ENCODE assay signal across 14 cellular contexts in the genomic region with DNA sequence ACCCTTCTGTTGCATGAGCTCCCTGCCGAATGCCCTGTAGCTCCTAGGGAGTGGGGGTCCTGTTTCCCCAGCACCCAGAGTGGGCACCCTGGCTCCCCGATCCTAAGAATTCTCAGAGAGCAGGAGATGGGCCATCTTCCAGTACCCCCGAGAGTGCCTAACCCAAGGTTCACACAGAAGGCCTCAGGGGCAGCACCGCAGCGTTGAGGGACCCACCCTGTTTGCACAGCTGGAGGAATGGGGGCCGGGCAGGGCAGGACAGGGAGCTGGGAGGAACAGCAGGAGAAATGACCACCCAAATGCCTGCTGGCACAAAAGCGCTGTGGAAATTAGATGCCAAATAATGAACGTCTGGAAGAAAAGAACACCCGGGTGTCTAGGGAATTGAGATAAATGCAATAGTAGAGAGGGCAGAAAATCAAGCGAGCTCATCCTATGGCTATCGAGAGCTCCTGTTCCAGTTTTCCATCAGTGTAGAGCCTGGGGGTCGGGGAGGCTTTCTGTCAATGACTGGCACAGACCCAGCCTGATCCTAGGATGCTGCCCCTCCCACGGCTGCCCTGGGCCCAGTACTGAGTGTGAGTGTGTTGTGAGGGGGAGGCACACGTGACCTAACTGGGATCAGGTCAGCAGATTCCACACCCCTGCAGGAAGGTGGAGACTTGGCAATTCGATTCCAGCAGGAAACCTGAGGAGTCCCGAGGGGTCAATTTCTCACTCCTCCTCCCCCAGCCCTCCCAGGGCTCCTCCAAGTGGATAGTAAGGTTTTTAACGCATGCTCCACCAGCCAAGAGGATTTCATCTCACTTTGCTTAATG. TPM values are rescaled to one million over a fixed set of nuclear protein-coding genes. Genes with fewer than 3 reads are reported as not detected.
A peak's percentile ranks its signal among the peaks of the same experiment; 100 is the strongest.
DNase-seq lines count a peak whose midpoint lies in the region; ATAC-seq, FAIRE-seq and TF ChIP-seq lines count a peak whose summit lies in the region.
"Had no signal": no experiment of that assay in that cellular context is flagged by ENCODE, and none has a peak within 500 bp of the region (broad histone marks: within the 10 kb centered on the region; RNA-seq: fewer than 3 reads in every experiment).

No MANE protein-coding gene starts in this region.

- ATAC-seq in GM21576 (IDR thresholded peaks at IDR 0.05; ENCODE audit: unreplicated experiment), result no peak

- no peaks in the 10 kb centered on the region for H3K36me3 ChIP-seq in ovary

- TF ChIP-seq EP300 in ovary (IDR thresholded peaks at IDR 0.05), result no peak

- WGBS in ovary, 3 donors, result 49 to 57% (median 57%) methylated on average over 17 of the region's 17 CpGs

- H3K9me3 ChIP-seq in ovary, result no peaks in the 10 kb centered on the region
- H3K9me3 ChIP-seq: neutrophil had no signal

- TF ChIP-seq POLR2A in ovary (IDR thresholded peaks at IDR 0.05), result no peak

- no peak overlapping the region for H3K27ac ChIP-seq in ovary
- H3K27ac ChIP-seq: neutrophil, SK-N-MC had no signal

- TF ChIP-seq CTCF in fibroblast of pulmonary artery (IDR thresholded peaks at IDR 0.05; ENCODE audit: low read length, missing control alignments) (no peak), ovary (IDR thresholded peaks at IDR 0.05) (no peak)

- H3K27me3 ChIP-seq in ovary, result no peaks in the 10 kb centered on the region
- H3K27me3 ChIP-seq: neutrophil had no signal

- no peaks in the 10 kb centered on the region for H3K4me1 ChIP-seq in ovary (ENCODE audit: insufficient read depth)

- H3K4me3 ChIP-seq in fibroblast of pulmonary artery (replicated peaks; ENCODE audit: low read depth, low read length), result no peak overlapping the region
- H3K4me3 ChIP-seq in ovary, result no peak overlapping the region
- H3K4me3 ChIP-seq: SK-N-MC had no signal

- intact Hi-C loops in ovary (cut with DNase I) (no loop called here), posterior cingulate gyrus (cut with DNase I) (no loop called here)

- DNase-seq in ELF-1 (ENCODE audit: low read depth, low spot score), result peak; percentile 53
- peak; percentile 49 for DNase-seq in NCI-H2171 (lab: John Stamatoyannopoulos, UW)
- peak; percentile 50 for DNase-seq in fibroblast of pulmonary artery (ENCODE audit: low read depth)
- peak in 3 of 5 donors; percentile 11 to 56 (median 32) for DNase-seq in ovary
- no peak for DNase-seq in posterior cingulate gyrus
- no peak for DNase-seq in GM19239 (ENCODE audit: insufficient read length, low spot score)
- DNase-seq: activated CD4-positive, CD25-positive, alpha-beta regulatory T cell treated with anti-CD3 and anti-CD28 coated beads, Interleukin-2, amount 50 U/mL, for 72 hours; activated gamma-delta T cell; kidney glomerular epithelial cell; NCI-H510A treated with DMSO at 0.1 percent for 48 hours; stimulated activated naive CD4-positive, alpha-beta T cell had no signal

- no peak for FAIRE-seq in GM19239 (lab: Jason Lieb, UNC)

RNA-seq across cellular contexts. Expression of a gene that starts 25.6 kb away (rescaled TPM):
- total RNA-seq in ovary, result 10 to 100 TPM in 5 of 7 donors, 1 to 10 TPM in 2; 4.6 to 19.3 (median 13.5) TPM
- 10 to 100 TPM in 1 of 2 donors, 1 to 10 TPM in 1; 6.6 to 37.9 TPM for polyA plus RNA-seq in ovary

Comparison
In these comparisons a context has a peak if more than half of its experiments do, and no peak if none do; other contexts are left out.
1. DNase-seq: peak in ELF-1 (single experiment), NCI-H2171 (single experiment), fibroblast of pulmonary artery (single experiment) and ovary (3 of 5); none in posterior cingulate gyrus (0 of 10) and GM19239 (single experiment).